In the genomic region with DNA sequence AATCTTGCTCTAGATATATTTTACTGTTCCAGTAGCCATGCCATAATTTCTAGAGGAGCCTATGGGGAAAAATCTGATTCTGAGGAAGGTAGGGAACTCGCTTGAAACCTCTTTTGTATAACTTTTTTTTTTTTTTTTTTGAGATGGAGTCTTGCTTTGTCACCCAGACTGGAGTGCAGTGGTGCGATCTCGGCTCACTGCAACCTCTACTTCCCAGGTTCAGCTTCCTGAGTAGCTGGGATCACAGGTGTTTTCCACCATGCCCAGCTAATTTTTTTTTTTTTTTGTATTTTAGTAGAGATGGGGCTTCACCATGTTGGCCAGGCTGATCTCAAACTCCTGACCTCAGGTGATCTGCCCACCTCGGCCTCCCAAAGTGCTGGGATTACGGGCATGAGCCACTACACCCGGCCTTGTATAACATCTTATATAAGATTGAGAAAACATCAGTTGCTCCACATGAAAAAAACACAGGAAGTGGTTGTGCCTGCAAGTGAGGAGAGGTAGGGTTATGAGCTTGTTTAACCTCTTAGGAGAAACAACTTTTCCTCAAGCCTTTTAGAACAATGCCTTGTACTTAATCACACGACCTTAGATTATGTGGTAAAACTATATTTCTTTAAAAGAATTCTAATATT, we compare ENCODE assay signal across 8 cellular contexts. TPM values are rescaled to one million over a fixed set of nuclear protein-coding genes. Genes with fewer than 3 reads are reported as not detected.
A peak's percentile ranks its signal among the peaks of the same experiment; 100 is the strongest.
DNase-seq lines count a peak whose midpoint lies in the region; ATAC-seq and TF ChIP-seq lines count a peak whose summit lies in the region.
"Not testable (repeated sequence)": the region's sequence is repeated elsewhere in the genome, so short reads cannot be mapped to it uniquely, and the experiment has no call there.

No MANE protein-coding gene starts in this region.

- DNase-seq in CD8-positive, alpha-beta T cell: peak in 2 of 7 experiments; percentile 39 to 61
- DNase-seq in T-helper 2 cell treated with Interferon-gamma antibody and Interleukin-4, amounts not matched to agents 5 μg/mL and 100 μg/mL, for 36 hours (ENCODE audit: low spot score); activated naive CD8-positive, alpha-beta T cell treated with anti-CD3 and anti-CD28 coated beads, Interleukin-2, amount 10 ng/mL, durations not matched to agents 7 days and 5 days; stimulated activated naive CD8-positive, alpha-beta T cell treated with anti-CD3 and anti-CD28 coated beads, Interleukin-15, amount 100 ng/mL, for 72 hours: not testable (repeated sequence)
- peak; percentile 49 for DNase-seq in activated CD8-positive, alpha-beta memory T cell treated with anti-CD3 and anti-CD28 coated beads, Interleukin-2, amount 10 ng/mL, durations not matched to agents 7 days and 5 days
- DNase-seq in activated gamma-delta T cell treated with Interleukin-2 at 50 U/mL for 16 hours: peak; percentile 15
- peak in 7 of 9 donors; percentile 57 to 83 (median 75) for DNase-seq in naive thymus-derived CD4-positive, alpha-beta T cell

- H3K4me3 Mint-ChIP-seq in CD8-positive, alpha-beta T cell: peak overlapping the region; percentile 46
- peak overlapping the region; percentile 55 for H3K4me3 Mint-ChIP-seq in T-helper 2 cell treated with Interferon-gamma antibody and Interleukin-4, amounts not matched to agents 5 μg/mL and 100 μg/mL, for 36 hours
- not testable (repeated sequence) for H3K4me3 Mint-ChIP-seq in activated CD8-positive, alpha-beta memory T cell treated with anti-CD3 and anti-CD28 coated beads, Interleukin-2, amount 10 ng/mL, durations not matched to agents 7 days and 5 days
- peak overlapping the region; percentile 56 for H3K4me3 Mint-ChIP-seq in activated naive CD8-positive, alpha-beta T cell treated with anti-CD3 and anti-CD28 coated beads, Interleukin-2, amount 10 ng/mL, durations not matched to agents 7 days and 5 days
- H3K4me3 Mint-ChIP-seq in naive thymus-derived CD4-positive, alpha-beta T cell: peak overlapping the region; percentile 41 to 79 (median 64)
- peak overlapping the region; percentile 42 to 51 for H3K4me3 Mint-ChIP-seq in stimulated activated naive CD8-positive, alpha-beta T cell treated with anti-CD3 and anti-CD28 coated beads, Interleukin-15, amount 100 ng/mL, for 72 hours

- H3K27ac ChIP-seq in CD8-positive, alpha-beta T cell (ENCODE audit: low read depth, low read length): peak overlapping the region; percentile 21
- peak overlapping the region; percentile 56 for H3K27ac ChIP-seq in KOPT-K1 (ENCODE audit: low read depth, low read length, poor library complexity, severe bottlenecking)
- peak overlapping the region; percentile 57 for H3K27ac ChIP-seq in naive thymus-derived CD4-positive, alpha-beta T cell (ENCODE audit: low read depth, low read length)

- H3K27ac Mint-ChIP-seq in CD8-positive, alpha-beta T cell: peak overlapping the region; percentile 93
- peak overlapping the region; percentile 52 for H3K27ac Mint-ChIP-seq in T-helper 2 cell treated with Interferon-gamma antibody and Interleukin-4, amounts not matched to agents 5 μg/mL and 100 μg/mL, for 36 hours
- H3K27ac Mint-ChIP-seq in activated CD8-positive, alpha-beta memory T cell treated with anti-CD3 and anti-CD28 coated beads, Interleukin-2, amount 10 ng/mL, durations not matched to agents 7 days and 5 days: peak overlapping the region; percentile 64
- peak overlapping the region; percentile 72 for H3K27ac Mint-ChIP-seq in activated naive CD8-positive, alpha-beta T cell treated with anti-CD3 and anti-CD28 coated beads, Interleukin-2, amount 10 ng/mL, durations not matched to agents 7 days and 5 days
- H3K27ac Mint-ChIP-seq in naive thymus-derived CD4-positive, alpha-beta T cell: peak overlapping the region; percentile 71 to 98 (median 94)
- H3K27ac Mint-ChIP-seq in stimulated activated naive CD8-positive, alpha-beta T cell treated with anti-CD3 and anti-CD28 coated beads, Interleukin-15, amount 100 ng/mL, for 72 hours: peak overlapping the region; percentile 70 to 76

- POLR2A ChIA-PET in CD8-positive, alpha-beta T cell (lab: Charles Lee): interaction anchor here (0.6 to 4.1 kb wide), 8 partner anchors 10 to 293 kb away, joined by 3 to 86 read pairs (median 4); partner anchors contain the start of genes AGPS and NFE2L2
- POLR2A ChIA-PET in activated naive CD8-positive, alpha-beta T cell treated with anti-CD3 and anti-CD28 coated beads, Interleukin-2, amount 10 ng/mL, durations not matched to agents 7 days and 5 days (lab: Charles Lee): interaction anchor here (0.6 to 2.7 kb wide), 7 partner anchors 27 to 98 kb away, joined by 3 to 33 read pairs (median 3); partner anchors contain the start of gene NFE2L2
- POLR2A ChIA-PET in naive thymus-derived CD4-positive, alpha-beta T cell (lab: Charles Lee): interaction anchor here (0.6 to 13.0 kb wide), 12 partner anchors 10 to 149 kb away, joined by 3 to 282 read pairs (median 10); partner anchors contain the start of genes HNRNPA3 and NFE2L2

- not testable (repeated sequence) for H3K36me3 Mint-ChIP-seq in CD8-positive, alpha-beta T cell; T-helper 2 cell treated with Interferon-gamma antibody and Interleukin-4, amounts not matched to agents 5 μg/mL and 100 μg/mL, for 36 hours (ENCODE audit: low read depth); activated CD8-positive, alpha-beta memory T cell treated with anti-CD3 and anti-CD28 coated beads, Interleukin-2, amount 10 ng/mL, durations not matched to agents 7 days and 5 days; activated naive CD8-positive, alpha-beta T cell treated with anti-CD3 and anti-CD28 coated beads, Interleukin-2, amount 10 ng/mL, durations not matched to agents 7 days and 5 days
- H3K36me3 Mint-ChIP-seq in naive thymus-derived CD4-positive, alpha-beta T cell: peaks cover 0 to 16% (median 0%) of the 10 kb centered on the region in 5 donors

- H3K4me3 ChIP-seq in CD8-positive, alpha-beta T cell (ENCODE audit: low read depth, low read length); naive thymus-derived CD4-positive, alpha-beta T cell (ENCODE audit: low read length): not testable (repeated sequence)

- peaks cover 17% of the 10 kb centered on the region for H3K4me1 ChIP-seq in CD8-positive, alpha-beta T cell (ENCODE audit: insufficient read depth, low read length)
- peaks cover 6 to 32% of the 10 kb centered on the region in 2 donors for H3K4me1 ChIP-seq in naive thymus-derived CD4-positive, alpha-beta T cell (ENCODE audit: control insufficient read depth in 2 of 2, insufficient read depth in 2 of 2, low read length in 2 of 2)

- not testable (repeated sequence) for H3K36me3 ChIP-seq in CD8-positive, alpha-beta T cell (ENCODE audit: insufficient read depth, low read length); KOPT-K1 (ENCODE audit: insufficient read depth, low read length); naive thymus-derived CD4-positive, alpha-beta T cell (ENCODE audit: control insufficient read depth in 2 of 3, insufficient read depth in 3 of 3, low read length in 3 of 3)

- peak; percentile 85 for ATAC-seq in CD8-positive, alpha-beta T cell
- peak; percentile 57 for ATAC-seq in activated CD8-positive, alpha-beta memory T cell treated with anti-CD3 and anti-CD28 coated beads, Interleukin-2, amount 10 ng/mL, durations not matched to agents 7 days and 5 days
- peak; percentile 85 for ATAC-seq in activated naive CD8-positive, alpha-beta T cell treated with anti-CD3 and anti-CD28 coated beads, Interleukin-2, amount 10 ng/mL, durations not matched to agents 7 days and 5 days (ENCODE audit: low read depth)
- peak; percentile 87 for ATAC-seq in naive thymus-derived CD4-positive, alpha-beta T cell
- not testable (repeated sequence) for ATAC-seq in stimulated activated naive CD8-positive, alpha-beta T cell treated with anti-CD3 and anti-CD28 coated beads, Interleukin-15, amount 100 ng/mL, for 72 hours

- TF ChIP-seq CTCF in CD8-positive, alpha-beta T cell (IDR thresholded peaks at IDR 0.05): not testable (repeated sequence)

- H3K9me3 Mint-ChIP-seq in CD8-positive, alpha-beta T cell; T-helper 2 cell treated with Interferon-gamma antibody and Interleukin-4, amounts not matched to agents 5 μg/mL and 100 μg/mL, for 36 hours; activated CD8-positive, alpha-beta memory T cell treated with anti-CD3 and anti-CD28 coated beads, Interleukin-2, amount 10 ng/mL, durations not matched to agents 7 days and 5 days (ENCODE audit: low read depth); activated naive CD8-positive, alpha-beta T cell treated with anti-CD3 and anti-CD28 coated beads, Interleukin-2, amount 10 ng/mL, durations not matched to agents 7 days and 5 days; naive thymus-derived CD4-positive, alpha-beta T cell; stimulated activated naive CD8-positive, alpha-beta T cell treated with anti-CD3 and anti-CD28 coated beads, Interleukin-15, amount 100 ng/mL, for 72 hours: not testable (repeated sequence)

- H3K9me3 ChIP-seq in CD8-positive, alpha-beta T cell (ENCODE audit: low read length); KOPT-K1 (ENCODE audit: insufficient read depth, low read length, poor library complexity, severe bottlenecking); naive thymus-derived CD4-positive, alpha-beta T cell (ENCODE audit: control insufficient read depth in 2 of 3, low read length in 3 of 3): not testable (repeated sequence)

- H3K27me3 ChIP-seq in CD8-positive, alpha-beta T cell (ENCODE audit: insufficient read depth, low read length); naive thymus-derived CD4-positive, alpha-beta T cell (ENCODE audit: control insufficient read depth in 2 of 2, insufficient read depth in 2 of 2, low read length in 2 of 2): not testable (repeated sequence)

- CTCF ChIA-PET in CD8-positive, alpha-beta T cell (lab: Charles Lee): interaction anchor here (2.9 to 3.7 kb wide), 2 partner anchors 46 to 145 kb away, joined by 10 to 27 read pairs; partner anchors contain the start of gene NFE2L2
- CTCF ChIA-PET in activated CD8-positive, alpha-beta memory T cell treated with anti-CD3 and anti-CD28 coated beads, Interleukin-2, amount 10 ng/mL, durations not matched to agents 7 days and 5 days (lab: Charles Lee): interaction anchor here (0.8 to 2.1 kb wide), 12 partner anchors 14 to 145 kb away, joined by 3 to 7 read pairs (median 3); partner anchors contain the start of gene NFE2L2
- CTCF ChIA-PET in naive thymus-derived CD4-positive, alpha-beta T cell (lab: Charles Lee): interaction anchor here (0.8 to 3.0 kb wide), 6 partner anchors 14 to 146 kb away, joined by 3 to 27 read pairs (median 6); partner anchors contain the start of gene NFE2L2

- peaks cover 45% of the 10 kb centered on the region for H3K4me1 Mint-ChIP-seq in CD8-positive, alpha-beta T cell (ENCODE audit: low read depth)
- H3K4me1 Mint-ChIP-seq in T-helper 2 cell treated with Interferon-gamma antibody and Interleukin-4, amounts not matched to agents 5 μg/mL and 100 μg/mL, for 36 hours (ENCODE audit: low read depth): peaks cover 40% of the 10 kb centered on the region
- H3K4me1 Mint-ChIP-seq in activated CD8-positive, alpha-beta memory T cell treated with anti-CD3 and anti-CD28 coated beads, Interleukin-2, amount 10 ng/mL, durations not matched to agents 7 days and 5 days: peaks cover 32% of the 10 kb centered on the region
- H3K4me1 Mint-ChIP-seq in activated naive CD8-positive, alpha-beta T cell treated with anti-CD3 and anti-CD28 coated beads, Interleukin-2, amount 10 ng/mL, durations not matched to agents 7 days and 5 days: peaks cover 35% of the 10 kb centered on the region
- peaks cover 21 to 81% (median 48%) of the 10 kb centered on the region in 7 donors for H3K4me1 Mint-ChIP-seq in naive thymus-derived CD4-positive, alpha-beta T cell
- peaks cover 41% of the 10 kb centered on the region for H3K4me1 Mint-ChIP-seq in stimulated activated naive CD8-positive, alpha-beta T cell treated with anti-CD3 and anti-CD28 coated beads, Interleukin-15, amount 100 ng/mL, for 72 hours

- intact Hi-C loops in CD8-positive, alpha-beta T cell (cut with DNase I, micrococcal nuclease): loop anchor here in 1 of 2 experiments (5.0 kb wide), 1 partner anchor 97 kb away; the partner anchor contains the start of gene HNRNPA3
- intact Hi-C loops in naive thymus-derived CD4-positive, alpha-beta T cell (cut with micrococcal nuclease): loop anchor here (1.0 to 2.0 kb wide), 5 partner anchors 13 to 97 kb away; partner anchors contain the start of gene HNRNPA3 (in 1 of the 2)

- H3K27me3 Mint-ChIP-seq in CD8-positive, alpha-beta T cell (ENCODE audit: low read depth); T-helper 2 cell treated with Interferon-gamma antibody and Interleukin-4, amounts not matched to agents 5 μg/mL and 100 μg/mL, for 36 hours (ENCODE audit: low read depth); activated CD8-positive, alpha-beta memory T cell treated with anti-CD3 and anti-CD28 coated beads, Interleukin-2, amount 10 ng/mL, durations not matched to agents 7 days and 5 days; activated naive CD8-positive, alpha-beta T cell treated with anti-CD3 and anti-CD28 coated beads, Interleukin-2, amount 10 ng/mL, durations not matched to agents 7 days and 5 days; naive thymus-derived CD4-positive, alpha-beta T cell; stimulated activated naive CD8-positive, alpha-beta T cell treated with anti-CD3 and anti-CD28 coated beads, Interleukin-15, amount 100 ng/mL, for 72 hours: not testable (repeated sequence)

RNA-seq across cellular contexts. Expression of gene NFE2L2, which starts 45.3 kb away (rescaled TPM):
- 10 to 100 TPM; 81.7 to 88.7 TPM for total RNA-seq in CD8-positive, alpha-beta T cell
- 10 to 100 TPM; 56.5 to 58.9 TPM for total RNA-seq in activated CD8-positive, alpha-beta memory T cell treated with anti-CD3 and anti-CD28 coated beads, Interleukin-2, amount 10 ng/mL, durations not matched to agents 7 days and 5 days
- 10 to 100 TPM; 71.0 to 78.8 TPM for total RNA-seq in activated naive CD8-positive, alpha-beta T cell treated with anti-CD3 and anti-CD28 coated beads, Interleukin-2, amount 10 ng/mL, durations not matched to agents 7 days and 5 days
- total RNA-seq in naive thymus-derived CD4-positive, alpha-beta T cell: 10 to 100 TPM; 58.9 to 99.6 (median 74.7) TPM
- polyA plus RNA-seq in naive thymus-derived CD4-positive, alpha-beta T cell: 10 to 100 TPM; 67.4 to 98.5 TPM
